Comparison of ENCODE assay signal across 19 cellular contexts in the genomic region with DNA sequence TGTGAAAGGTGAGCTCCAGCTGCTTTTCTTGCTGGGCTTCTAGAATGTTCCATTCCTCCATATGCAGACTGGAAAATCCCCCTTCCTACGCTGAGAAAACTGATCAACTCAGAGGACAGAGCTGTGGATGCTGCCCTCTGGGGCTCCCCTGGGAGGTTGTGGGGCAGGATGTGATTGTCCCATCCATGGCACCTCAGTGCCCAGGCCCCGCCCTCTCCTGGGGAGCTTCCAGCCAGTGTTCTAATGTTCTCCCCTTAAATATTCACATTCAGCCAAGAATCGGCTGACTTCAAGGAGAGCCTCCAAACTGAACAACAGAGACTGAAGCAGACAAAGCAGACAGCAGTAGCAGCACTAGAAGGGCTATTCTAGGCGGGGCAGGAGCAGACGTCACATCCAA. TPM values are rescaled to one million over a fixed set of nuclear protein-coding genes. Genes with fewer than 3 reads are reported as not detected.
A peak's percentile ranks its signal among the peaks of the same experiment; 100 is the strongest.
DNase-seq lines count a peak whose midpoint lies in the region; ATAC-seq and TF ChIP-seq lines count a peak whose summit lies in the region.
"Had no signal": no experiment of that assay in that cellular context is flagged by ENCODE, and none has a peak within 500 bp of the region (broad histone marks: within the 10 kb centered on the region; RNA-seq: fewer than 3 reads in every experiment).

No MANE protein-coding gene starts in this region.

- no peak overlapping the region for H2AK5ac ChIP-seq in H9 (ENCODE audit: insufficient read length, low read length)

- DNase-seq in H9 (peak; percentile 17), lower lobe of right lung (no peak), GDM1 (lab: John Stamatoyannopoulos, UW) (no peak), dedifferentiated amniotic fluid mesenchymal stem cell (ENCODE audit: extremely low spot score) (no peak)
- DNase-seq: Caco-2; CD4-positive, CD25-positive, alpha-beta regulatory T cell; CD8-positive, alpha-beta T cell; DMS153; DND-41; GM23248; H7 had no signal

- no peak overlapping the region for H3K4me2 ChIP-seq in H9 (ENCODE audit: insufficient read depth, insufficient read length, low read length)
- H3K4me2 ChIP-seq in parathyroid adenoma (ENCODE audit: low read length) = no peak overlapping the region
- H3K4me2 ChIP-seq: BLaER1 had no signal

- H2BK12ac ChIP-seq in H9 (ENCODE audit: insufficient read length, low read depth, low read length) = no peak overlapping the region

- H3K27ac ChIP-seq in H9 (ENCODE audit: insufficient read length, low read depth, low read length) (no peak overlapping the region), lower lobe of right lung (peak overlapping the region; percentile 18), parathyroid adenoma (peak overlapping the region; percentile 72)
- H3K27ac ChIP-seq: 22Rv1, BLaER1, C4-2B, GM23248 had no signal

- H3K36me3 Mint-ChIP-seq in H9 (ENCODE audit: insufficient read depth in 1 of 3, low read depth in 3 of 3) = no peaks in the 10 kb centered on the region
- H3K36me3 Mint-ChIP-seq: CD4-positive, CD25-positive, alpha-beta regulatory T cell; CD8-positive, alpha-beta T cell had no signal

- H3K23ac ChIP-seq in H9 (ENCODE audit: insufficient read length, low read depth, low read length) = no peak overlapping the region

- ATAC-seq in lower lobe of right lung = no peak
- ATAC-seq in HG03571 (IDR thresholded peaks at IDR 0.05; ENCODE audit: unreplicated experiment) = no peak
- ATAC-seq: CD8-positive, alpha-beta T cell; GM12878; HCT116 had no signal

- H3K9ac ChIP-seq in H9 (ENCODE audit: extremely low read depth, insufficient read length, low read length) = no peak overlapping the region
- H3K9ac ChIP-seq in parathyroid adenoma = no peak overlapping the region
- H3K9ac ChIP-seq: BLaER1, GM23248 had no signal

- H2BK15ac ChIP-seq in H9 (ENCODE audit: low read depth, low read length) = no peak overlapping the region

- H2BK120ac ChIP-seq in H9 (ENCODE audit: low read depth, low read length, poor library complexity, severe bottlenecking) = no peak overlapping the region

- no peaks in the 10 kb centered on the region for H3K4me1 ChIP-seq in H9 (ENCODE audit: insufficient read depth, low read length)
- no peaks in the 10 kb centered on the region for H3K4me1 ChIP-seq in lower lobe of right lung
- H3K4me1 ChIP-seq in parathyroid adenoma = no peaks in the 10 kb centered on the region
- H3K4me1 ChIP-seq: BLaER1, Caco-2 had no signal

- H4K20me1 ChIP-seq in H9 (ENCODE audit: control insufficient read depth, insufficient read depth, insufficient read length) = no peaks in the 10 kb centered on the region
- H4K20me1 ChIP-seq: BLaER1 had no signal

- H3K79me2 ChIP-seq in H9 (ENCODE audit: insufficient read depth, low read length) (no peaks in the 10 kb centered on the region), parathyroid adenoma (no peaks in the 10 kb centered on the region)

- no peaks in the 10 kb centered on the region for H3K79me1 ChIP-seq in H9 (ENCODE audit: insufficient read depth, low read depth, low read length, poor library complexity, severe bottlenecking)

- H3K4me3 ChIP-seq in lower lobe of right lung = no peak overlapping the region
- H3K4me3 ChIP-seq in parathyroid adenoma (ENCODE audit: low read depth, low read length) = no peak overlapping the region
- H3K4me3 ChIP-seq: BLaER1, GM12878, GM23248 had no signal

- no peak overlapping the region for H2BK20ac ChIP-seq in H9 (ENCODE audit: low read depth, low read length, poor library complexity, severe bottlenecking)

- no peaks in the 10 kb centered on the region for H3K9me3 Mint-ChIP-seq in H9
- H3K9me3 Mint-ChIP-seq: CD8-positive, alpha-beta T cell had no signal

- H2AFZ ChIP-seq in H9 (ENCODE audit: low read length) (no peak overlapping the region), parathyroid adenoma (no peak overlapping the region)
- H2AFZ ChIP-seq: GM23248 had no signal

- no peak overlapping the region for H4K8ac ChIP-seq in H9 (replicated peaks; ENCODE audit: insufficient read length, low read depth, low read length)

- H4K91ac ChIP-seq in H9 (ENCODE audit: insufficient read length, low read depth, low read length) = no peak overlapping the region

- H3K23me2 ChIP-seq in H9 (ENCODE audit: insufficient read length, low read depth, low read length, poor library complexity, severe bottlenecking) = no peaks in the 10 kb centered on the region

- no peak overlapping the region for H3K27ac Mint-ChIP-seq in H9
- H3K27ac Mint-ChIP-seq: B cell; CD4-positive, CD25-positive, alpha-beta regulatory T cell; CD8-positive, alpha-beta T cell had no signal

- H3K9me3 ChIP-seq in H9 (ENCODE audit: control insufficient read depth, low read depth, low read length) (no peaks in the 10 kb centered on the region), lower lobe of right lung (no peaks in the 10 kb centered on the region), parathyroid adenoma (ENCODE audit: control insufficient read depth, low read length) (no peaks in the 10 kb centered on the region)
- H3K9me3 ChIP-seq: Caco-2 had no signal

- H3K56ac ChIP-seq in H9 (ENCODE audit: insufficient read length, low read depth, low read length) = no peak overlapping the region

- H3K14ac ChIP-seq in H9 (ENCODE audit: insufficient read depth, low read length) = no peak overlapping the region

- H3K27me3 ChIP-seq in H9 (ENCODE audit: insufficient read depth, low read length) (no peaks in the 10 kb centered on the region; the same call in 1 of the 2 replicates), lower lobe of right lung (ENCODE audit: low read depth) (peaks cover 6% of the 10 kb centered on the region), parathyroid adenoma (ENCODE audit: control insufficient read depth, insufficient read depth, low read length) (no peaks in the 10 kb centered on the region)
- H3K27me3 ChIP-seq: BLaER1 had no signal

- no peak overlapping the region for H3T11ph ChIP-seq in H9 (ENCODE audit: low read length)

- H3K4ac ChIP-seq in H9 (ENCODE audit: low read depth, low read length) = no peak overlapping the region

- H3K4me3 Mint-ChIP-seq in H9 = no peak overlapping the region
- H3K4me3 Mint-ChIP-seq: B cell; CD4-positive, CD25-positive, alpha-beta regulatory T cell; CD8-positive, alpha-beta T cell had no signal

- H4K5ac ChIP-seq in H9 (ENCODE audit: insufficient read length, low read depth, low read length) = no peak overlapping the region

- intact Hi-C loops in lower lobe of right lung (cut with DNase I) = no loop called here

- no CpG with 5 or more reads among the region's 5 CpGs for WGBS in H9 (ENCODE audit: extremely low coverage, insufficient read length, low lambda C conversion rate)

- no peak for TF ChIP-seq CTCF in H9 (conservative IDR thresholded peaks at IDR 0.05)
- TF ChIP-seq CTCF in lower lobe of right lung (IDR thresholded peaks at IDR 0.05) = no peak
- TF ChIP-seq CTCF in parathyroid adenoma (IDR thresholded peaks at IDR 0.05) = no peak

- H3K36me3 ChIP-seq in lower lobe of right lung (no peaks in the 10 kb centered on the region), parathyroid adenoma (ENCODE audit: control insufficient read depth, insufficient read depth, low read length) (no peaks in the 10 kb centered on the region)
- H3K36me3 ChIP-seq: BLaER1 had no signal

- no peak overlapping the region for H3K18ac ChIP-seq in H9 (ENCODE audit: insufficient read length, low read depth, low read length)

- no peak overlapping the region for H2BK5ac ChIP-seq in H9 (ENCODE audit: insufficient read length, low read length)

- peaks cover 31% of the 10 kb centered on the region for H3K27me3 Mint-ChIP-seq in H9 (ENCODE audit: low read depth)

- peaks cover 3% of the 10 kb centered on the region in 2 experiments for H3K4me1 Mint-ChIP-seq in H9
- H3K4me1 Mint-ChIP-seq: B cell; CD4-positive, CD25-positive, alpha-beta regulatory T cell had no signal

RNA-seq across cellular contexts. Expression of a gene that starts 55.0 kb away (rescaled TPM):
- total RNA-seq in H9 (2021) = 0.63 and 0.66 TPM in 2 replicates
- total RNA-seq in lower lobe of right lung = 183 TPM
- total RNA-seq: B cell; Caco-2; CD4-positive, CD25-positive, alpha-beta regulatory T cell; CD8-positive, alpha-beta T cell; GM12878; GM23248 had no signal

Comparison
In these comparisons a context has a peak if more than half of its experiments do, and no peak if none do; other contexts are left out.
1. RNA of a gene that starts 55.0 kb away (total RNA-seq): 183 TPM in lower lobe of right lung (single experiment); 0.63 to 0.66 TPM in H9; every median in the first group is over 100 times any median in the second.